In the genomic region with DNA sequence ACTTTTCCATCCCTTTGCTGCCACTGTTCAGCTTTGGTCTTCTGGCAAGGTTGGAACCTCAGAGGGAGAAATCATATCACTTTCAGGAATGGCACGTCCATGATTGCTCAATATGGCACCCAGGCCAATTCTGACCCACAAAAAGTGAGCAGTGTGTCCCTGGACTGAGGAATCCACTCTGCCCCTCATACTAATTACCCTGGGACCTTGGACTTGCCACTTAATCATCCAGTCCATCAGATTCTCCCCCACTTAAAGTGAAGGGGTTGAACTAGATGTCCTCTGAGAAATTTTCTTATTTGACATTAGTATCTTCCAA, we compare ENCODE assay signal across 28 cellular contexts.
"Had no signal": no experiment of that assay in that cellular context is flagged by ENCODE, and none has a peak within 500 bp of the region (broad histone marks: within the 10 kb centered on the region; RNA-seq: fewer than 3 reads in every experiment).

No MANE protein-coding gene starts in this region.

- H3K36me3 ChIP-seq: neural progenitor cell, pancreas, right lobe of liver, sigmoid colon, stomach, thoracic aorta, thyroid gland, tibial nerve, upper lobe of left lung, vagina had no signal

- H3K27me3 Mint-ChIP-seq: progenitor cell of endocrine pancreas had no signal

- FAIRE-seq: pancreas, small intestine, urothelium cell line had no signal

- H3K4me3 ChIP-seq: neural progenitor cell, pancreas, psoas muscle, right lobe of liver, sigmoid colon, stomach, thoracic aorta, thyroid gland, tibial nerve, upper lobe of left lung, vagina had no signal

- H3K27ac ChIP-seq: neural progenitor cell, pancreas, psoas muscle, right lobe of liver, sigmoid colon, stomach, thoracic aorta, thyroid gland, tibial nerve, upper lobe of left lung, vagina had no signal

- ATAC-seq: naive thymus-derived CD8-positive, alpha-beta T cell; natural killer cell treated with Interleukin-12 subunit alpha and Interleukin-12 subunit beta and Interleukin-15 and Interleukin-18, amount 100 ng/mL, for 72 hours; pancreas; right cardiac atrium; stimulated activated effector memory CD8-positive, alpha-beta T cell treated with anti-CD3 and anti-CD28 coated beads, Interleukin-12 subunit alpha, Interleukin-12 subunit beta, amount 100 ng/mL, for 72 hours; stimulated activated naive B cell treated with anti-CD40 and anti-IgM and Interleukin-4, amounts not matched to agents 10 μg/mL and 1 μg/mL and 100 μg/mL, for 72 hours had no signal

- H3K4me3 Mint-ChIP-seq: naive thymus-derived CD8-positive, alpha-beta T cell; natural killer cell treated with Interleukin-12 subunit alpha and Interleukin-12 subunit beta and Interleukin-15 and Interleukin-18, amount 100 ng/mL, for 72 hours; neural progenitor cell; stimulated activated effector memory CD8-positive, alpha-beta T cell treated with anti-CD3 and anti-CD28 coated beads, Interleukin-12 subunit alpha, Interleukin-12 subunit beta, amount 100 ng/mL, for 72 hours; stimulated activated naive B cell treated with anti-CD40 and anti-IgM and Interleukin-4, amounts not matched to agents 10 μg/mL and 1 μg/mL and 100 μg/mL, for 72 hours; stimulated activated naive CD8-positive, alpha-beta T cell treated with anti-CD3 and anti-CD28 coated beads, Interleukin-15, Interleukin-2, amounts not matched to agents 100 ng/mL and 50 ng/mL, for 24 hours had no signal

- H3K27ac Mint-ChIP-seq: naive thymus-derived CD8-positive, alpha-beta T cell; natural killer cell treated with Interleukin-12 subunit alpha and Interleukin-12 subunit beta and Interleukin-15 and Interleukin-18, amount 100 ng/mL, for 72 hours; neural progenitor cell; progenitor cell of endocrine pancreas; stimulated activated effector memory CD8-positive, alpha-beta T cell treated with anti-CD3 and anti-CD28 coated beads, Interleukin-12 subunit alpha, Interleukin-12 subunit beta, amount 100 ng/mL, for 72 hours; stimulated activated naive B cell treated with anti-CD40 and anti-IgM and Interleukin-4, amounts not matched to agents 10 μg/mL and 1 μg/mL and 100 μg/mL, for 72 hours; stimulated activated naive CD8-positive, alpha-beta T cell treated with anti-CD3 and anti-CD28 coated beads, Interleukin-15, Interleukin-2, amounts not matched to agents 100 ng/mL and 50 ng/mL, for 24 hours had no signal

- H3K4me1 ChIP-seq: pancreas, psoas muscle, right lobe of liver, stomach, thyroid gland, upper lobe of left lung, vagina had no signal

- H3K4me1 Mint-ChIP-seq: naive thymus-derived CD8-positive, alpha-beta T cell; stimulated activated effector memory CD8-positive, alpha-beta T cell treated with anti-CD3 and anti-CD28 coated beads, Interleukin-12 subunit alpha, Interleukin-12 subunit beta, amount 100 ng/mL, for 72 hours; stimulated activated naive B cell treated with anti-CD40 and anti-IgM and Interleukin-4, amounts not matched to agents 10 μg/mL and 1 μg/mL and 100 μg/mL, for 72 hours had no signal

- H3K9me3 Mint-ChIP-seq: naive thymus-derived CD8-positive, alpha-beta T cell; natural killer cell treated with Interleukin-12 subunit alpha and Interleukin-12 subunit beta and Interleukin-15 and Interleukin-18, amount 100 ng/mL, for 72 hours; stimulated activated effector memory CD8-positive, alpha-beta T cell treated with anti-CD3 and anti-CD28 coated beads, Interleukin-12 subunit alpha, Interleukin-12 subunit beta, amount 100 ng/mL, for 72 hours; stimulated activated naive B cell treated with anti-CD40 and anti-IgM and Interleukin-4, amounts not matched to agents 10 μg/mL and 1 μg/mL and 100 μg/mL, for 72 hours; stimulated activated naive CD8-positive, alpha-beta T cell treated with anti-CD3 and anti-CD28 coated beads, Interleukin-15, Interleukin-2, amounts not matched to agents 100 ng/mL and 50 ng/mL, for 24 hours had no signal

- DNase-seq: naive thymus-derived CD8-positive, alpha-beta T cell; occipital lobe; pancreas; posterior cingulate gyrus; psoas muscle; right cardiac atrium; right lobe of liver; sigmoid colon; small intestine; stimulated activated CD4-positive, alpha-beta T cell treated with anti-CD3 and anti-CD28 coated beads, Interleukin-15, amount 100 ng/mL, for 24 hours; stimulated activated CD4-positive, alpha-beta T cell treated with anti-CD3 and anti-CD28 coated beads, Interleukin-2, amount 100 ng/mL, for 24 hours; stimulated activated CD4-positive, alpha-beta T cell treated with anti-CD3 and anti-CD28 coated beads, Interleukin-2, amount 100 ng/mL, for 48 hours; stimulated activated CD4-positive, alpha-beta T cell treated with anti-CD3 and anti-CD28 coated beads, Interleukin-4, amount 100 ng/mL, for 24 hours; stimulated activated naive B cell treated with anti-CD40 and anti-IgM and Interleukin-4, amounts not matched to agents 10 μg/mL and 1 μg/mL and 100 μg/mL, for 72 hours; stimulated activated naive CD4-positive, alpha-beta T cell treated with Interleukin-2 at 50 U/mL for 16 hours; stomach; thyroid gland; trophoblast cell; upper lobe of left lung had no signal

- H3K36me3 Mint-ChIP-seq: naive thymus-derived CD8-positive, alpha-beta T cell; natural killer cell treated with Interleukin-12 subunit alpha and Interleukin-12 subunit beta and Interleukin-15 and Interleukin-18, amount 100 ng/mL, for 72 hours; neural progenitor cell; stimulated activated effector memory CD8-positive, alpha-beta T cell treated with anti-CD3 and anti-CD28 coated beads, Interleukin-12 subunit alpha, Interleukin-12 subunit beta, amount 100 ng/mL, for 72 hours; stimulated activated naive B cell treated with anti-CD40 and anti-IgM and Interleukin-4, amounts not matched to agents 10 μg/mL and 1 μg/mL and 100 μg/mL, for 72 hours had no signal

- H3K9ac ChIP-seq: neural progenitor cell had no signal

- H3K27me3 ChIP-seq: neural progenitor cell, pancreas, right lobe of liver, sigmoid colon, stomach, thyroid gland, tibial nerve, upper lobe of left lung, vagina had no signal

- H3K4me2 ChIP-seq: neural progenitor cell had no signal

- H3K9me3 ChIP-seq: pancreas, psoas muscle, right lobe of liver, sigmoid colon, stomach, thoracic aorta, thyroid gland, tibial nerve, upper lobe of left lung, vagina had no signal

- H2AFZ ChIP-seq: neural progenitor cell had no signal
